In the genomic region with DNA sequence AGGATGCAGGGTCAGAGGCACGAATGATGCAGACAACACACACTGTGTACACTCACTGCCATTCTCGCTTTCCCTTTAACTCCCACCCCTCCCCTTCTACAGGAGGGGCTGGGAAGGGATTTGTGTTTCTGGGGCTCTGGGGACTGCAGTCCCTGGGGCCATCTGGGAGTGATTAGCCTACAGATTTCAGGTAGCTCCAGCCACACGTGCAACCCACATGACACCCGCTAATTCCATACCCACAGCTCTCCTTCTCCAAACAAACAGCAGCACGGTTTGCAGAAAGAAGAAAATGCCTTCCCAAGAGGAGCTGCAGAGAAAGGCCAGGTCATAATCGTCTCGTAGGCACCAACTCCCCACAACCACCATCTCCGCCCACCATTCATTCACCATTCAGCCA, we compare ENCODE assay signal across 20 cellular contexts. TPM values are rescaled to one million over a fixed set of nuclear protein-coding genes. Genes with fewer than 3 reads are reported as not detected.
DNase-seq lines count a peak whose midpoint lies in the region; ATAC-seq, FAIRE-seq and TF ChIP-seq lines count a peak whose summit lies in the region.
"Had no signal": no experiment of that assay in that cellular context is flagged by ENCODE, and none has a peak within 500 bp of the region (broad histone marks: within the 10 kb centered on the region; RNA-seq: fewer than 3 reads in every experiment).

No MANE protein-coding gene starts in this region.

- H3K27ac ChIP-seq in H1 (ENCODE audit: low read depth, low read length) (no peak overlapping the region), suprapubic skin (peak overlapping the region; percentile 42), RWPE1 (no peak overlapping the region)
- H3K27ac ChIP-seq: heart left ventricle, left ventricle myocardium inferior, stomach, upper lobe of right lung had no signal

- H4K91ac ChIP-seq in H1 (replicated peaks; ENCODE audit: insufficient read length, low read length), result no peak overlapping the region

- no peak overlapping the region for H3K23ac ChIP-seq in H1 (ENCODE audit: insufficient read length)

- no peak overlapping the region for H2AFZ ChIP-seq in H1 (ENCODE audit: low read length)

- H3K27ac Mint-ChIP-seq in activated CD4-positive, alpha-beta memory T cell treated with anti-CD3 and anti-CD28 coated beads for 36 hours, result no peak overlapping the region
- H3K27ac Mint-ChIP-seq: activated CD4-positive, alpha-beta T cell treated with anti-CD3 and anti-CD28 coated beads for 36 hours; activated naive CD8-positive, alpha-beta T cell treated with anti-CD3 and anti-CD28 coated beads, Interleukin-2, amount 10 ng/mL, durations not matched to agents 7 days and 5 days; activated T-helper 1 cell treated with anti-CD3 and anti-CD28 coated beads, Interleukin-12 subunit alpha, Interleukin-12 subunit beta, Interleukin-2, Interleukin-4 antibody, amounts not matched to agents 30 ng/mL and 10 ng/mL and 1 ng/mL, durations not matched to agents 14 hours and 24 hours and 36 hours; B cell had no signal

- H2BK120ac ChIP-seq in H1 (replicated peaks; ENCODE audit: low read depth, low read length), result no peak overlapping the region

- H3K36me3 ChIP-seq in H1 (ENCODE audit: control insufficient read depth in 2 of 4, insufficient read depth in 4 of 4, low read length in 3 of 4), result no peaks in the 10 kb centered on the region
- H3K36me3 ChIP-seq in suprapubic skin, result no peaks in the 10 kb centered on the region
- H3K36me3 ChIP-seq: heart left ventricle, left ventricle myocardium inferior, stomach, upper lobe of right lung had no signal

- H2BK5ac ChIP-seq in H1 (ENCODE audit: low read depth, low read length), result no peak overlapping the region

- H3K36me3 Mint-ChIP-seq in activated CD4-positive, alpha-beta memory T cell treated with anti-CD3 and anti-CD28 coated beads for 36 hours, result no peaks in the 10 kb centered on the region
- H3K36me3 Mint-ChIP-seq: activated naive CD8-positive, alpha-beta T cell treated with anti-CD3 and anti-CD28 coated beads, Interleukin-2, amount 10 ng/mL, durations not matched to agents 7 days and 5 days had no signal

- peak overlapping the region in 1 of 4 experiments; percentile 24; a peak in 1 of 7 replicates for H3K9ac ChIP-seq in H1 (replicated peaks in 1 of 4; ENCODE audit: extremely low read depth in 1 of 4, low read depth in 3 of 4, low read length in 3 of 4)

- H3K23me2 ChIP-seq in H1 (ENCODE audit: low read depth, low read length), result peaks cover 5% of the 10 kb centered on the region; the same call in 1 of the 2 replicates

- H2BK15ac ChIP-seq in H1 (ENCODE audit: low read length), result no peak overlapping the region

- intact Hi-C loops in activated CD4-positive, alpha-beta memory T cell treated with anti-CD3 and anti-CD28 coated beads for 36 hours (cut with micrococcal nuclease), result loop anchor here (10.0 kb wide), 1 partner anchor 637 kb away; no protein-coding TSS in a partner anchor

- no peak for TF ChIP-seq RAD21 in H1 (IDR thresholded peaks at IDR 0.05 in 1 of 2, conservative IDR thresholded peaks at IDR 0.05 in 1 of 2; ENCODE audit: low read depth in 2 of 2, low read length in 2 of 2)

- CTCF ChIA-PET in H1 (lab: Charles Lee; ENCODE audit: partially characterized antibody), result interaction anchor here (0.9 to 2.7 kb wide), 10 partner anchors 9 to 996 kb away, joined by 3 to 8 read pairs (median 4); no protein-coding TSS in a partner anchor
- CTCF ChIA-PET in RWPE1 (lab: Yijun Ruan, JAX), result interaction anchor here (0.7 kb wide), 1 partner anchor 474 kb away, joined by 3 read pairs; no protein-coding TSS in a partner anchor
- CTCF ChIA-PET in activated CD4-positive, alpha-beta memory T cell treated with anti-CD3 and anti-CD28 coated beads for 36 hours (lab: Charles Lee), result no interaction called here

- peaks cover 2% of the 10 kb centered on the region for H3K9me3 Mint-ChIP-seq in activated CD4-positive, alpha-beta memory T cell treated with anti-CD3 and anti-CD28 coated beads for 36 hours
- H3K9me3 Mint-ChIP-seq: activated naive CD8-positive, alpha-beta T cell treated with anti-CD3 and anti-CD28 coated beads, Interleukin-2, amount 10 ng/mL, durations not matched to agents 7 days and 5 days; activated T-helper 1 cell treated with anti-CD3 and anti-CD28 coated beads, Interleukin-12 subunit alpha, Interleukin-12 subunit beta, Interleukin-2, Interleukin-4 antibody, amounts not matched to agents 30 ng/mL and 10 ng/mL and 1 ng/mL, durations not matched to agents 14 hours and 24 hours and 36 hours had no signal

- H3K4me2 ChIP-seq in H1 (ENCODE audit: insufficient read depth in 1 of 2, low read depth in 2 of 2, low read length in 2 of 2), result peak overlapping the region in 1 of 2 experiments; percentile 7; a peak in 2 of 4 replicates

- H3K9me3 ChIP-seq in H1 (ENCODE audit: insufficient read depth in 2 of 2, low read depth in 1 of 2, low read length in 1 of 2) (no peaks in the 10 kb centered on the region), suprapubic skin (no peaks in the 10 kb centered on the region)
- H3K9me3 ChIP-seq: heart left ventricle, left ventricle myocardium inferior, stomach, upper lobe of right lung had no signal

- POLR2A ChIA-PET in H1 (lab: Charles Lee; ENCODE audit: partially characterized antibody) (interaction anchor here (1.0 to 1.2 kb wide), 2 partner anchors 9 to 10 kb away, joined by 3 read pairs; a partner anchor contains a TSS), RWPE1 (lab: Yijun Ruan, JAX; ENCODE audit: low non-redundant PET) (no interaction called here)
- POLR2A ChIA-PET in activated CD4-positive, alpha-beta memory T cell treated with anti-CD3 and anti-CD28 coated beads for 36 hours (lab: Charles Lee), result no interaction called here

- no peaks in the 10 kb centered on the region for H4K20me1 ChIP-seq in H1 (replicated peaks in 1 of 2; ENCODE audit: control insufficient read depth in 1 of 2, insufficient read depth in 2 of 2, low read length in 2 of 2)

- no peaks in the 10 kb centered on the region for H3K79me1 ChIP-seq in H1 (ENCODE audit: low read depth, low read length)

- no peak overlapping the region for H3K56ac ChIP-seq in H1 (replicated peaks; ENCODE audit: insufficient read length, low read depth, low read length)

- H3K27me3 ChIP-seq in H1 (replicated peaks in 1 of 4; ENCODE audit: control insufficient read depth in 3 of 4, extremely low read depth in 1 of 4, insufficient read depth in 3 of 4, low read length in 3 of 4) (peaks cover 2 to 27% (median 22%) of the 10 kb centered on the region in 4 experiments), suprapubic skin (peaks cover 39% of the 10 kb centered on the region)

- no peak overlapping the region for H4K8ac ChIP-seq in H1 (ENCODE audit: extremely low read depth, insufficient read depth, low read length)

- H3K4me3 Mint-ChIP-seq in activated CD4-positive, alpha-beta memory T cell treated with anti-CD3 and anti-CD28 coated beads for 36 hours, result no peak overlapping the region
- H3K4me3 Mint-ChIP-seq: activated CD4-positive, alpha-beta T cell treated with anti-CD3 and anti-CD28 coated beads for 36 hours; activated naive CD8-positive, alpha-beta T cell treated with anti-CD3 and anti-CD28 coated beads, Interleukin-2, amount 10 ng/mL, durations not matched to agents 7 days and 5 days; activated T-helper 1 cell treated with anti-CD3 and anti-CD28 coated beads, Interleukin-12 subunit alpha, Interleukin-12 subunit beta, Interleukin-2, Interleukin-4 antibody, amounts not matched to agents 30 ng/mL and 10 ng/mL and 1 ng/mL, durations not matched to agents 14 hours and 24 hours and 36 hours; B cell had no signal

- TF ChIP-seq POLR2A in H1 (IDR thresholded peaks at IDR 0.05; ENCODE audit: control extremely low read depth in 1 of 2, low read depth in 2 of 2, low read length in 2 of 2) (no peak), suprapubic skin (IDR thresholded peaks at IDR 0.05) (no peak)

- FAIRE-seq in H1 (lab: Jason Lieb, UNC), result no peak
- FAIRE-seq: TTC549 had no signal

- H3K79me2 ChIP-seq in H1 (ENCODE audit: control insufficient read depth in 1 of 2, insufficient read depth in 2 of 2, low read length in 2 of 2), result no peaks in the 10 kb centered on the region

- 0 out of 2 replicates have a peak overlapping the region, but pooled peaks have one; percentile 25 for H3K18ac ChIP-seq in H1 (ENCODE audit: extremely low read depth, low read length)

- no peak overlapping the region for H3K4ac ChIP-seq in H1 (replicated peaks; ENCODE audit: insufficient read length, low read depth, low read length)

- H3K4me1 ChIP-seq in H1 (replicated peaks in 1 of 4; ENCODE audit: control insufficient read depth in 3 of 4, insufficient read depth in 4 of 4, low read length in 3 of 4), result peaks cover 7 to 20% (median 17%) of the 10 kb centered on the region in 4 experiments
- peaks cover 17% of the 10 kb centered on the region for H3K4me1 ChIP-seq in suprapubic skin
- H3K4me1 ChIP-seq: upper lobe of right lung had no signal

- no peak overlapping the region for H3K14ac ChIP-seq in H1 (ENCODE audit: insufficient read length)

- H2BK20ac ChIP-seq in H1 (ENCODE audit: low read length), result no peak overlapping the region

- H3K27me3 Mint-ChIP-seq in activated CD4-positive, alpha-beta memory T cell treated with anti-CD3 and anti-CD28 coated beads for 36 hours, result peaks cover 35% of the 10 kb centered on the region

- peak overlapping the region; percentile 72; the same call in 1 of the 2 replicates for H2BK12ac ChIP-seq in H1 (ENCODE audit: low read depth, low read length)

- no peak overlapping the region for H4K5ac ChIP-seq in H1 (ENCODE audit: insufficient read length, low read depth, low read length)

- no peaks in the 10 kb centered on the region for H3K4me1 Mint-ChIP-seq in activated CD4-positive, alpha-beta memory T cell treated with anti-CD3 and anti-CD28 coated beads for 36 hours (ENCODE audit: low read depth)

- peak; percentile 29 for DNase-seq in NCI-H146 (lab: John Stamatoyannopoulos, UW)
- DNase-seq in NCI-H146 treated with DMSO at 0.1 percent for 48 hours (lab: John Stamatoyannopoulos, UW; ENCODE audit: unreplicated experiment), result no peak
- peak; percentile 56 for DNase-seq in NCI-H2227 (lab: John Stamatoyannopoulos, UW; ENCODE audit: unreplicated experiment)
- DNase-seq in H1 (ENCODE audit: low read depth in 1 of 2, low spot score in 2 of 2), result no peak
- DNase-seq in suprapubic skin (ENCODE audit: low spot score in 2 of 2), result no peak
- no peak for DNase-seq in RWPE1 (ENCODE audit: low spot score)
- DNase-seq in activated CD4-positive, alpha-beta memory T cell treated with anti-CD3 and anti-CD28 coated beads for 36 hours, result no peak
- DNase-seq: 8988T; activated CD4-positive, alpha-beta T cell treated with anti-CD3 and anti-CD28 coated beads for 36 hours; activated naive CD8-positive, alpha-beta T cell treated with anti-CD3 and anti-CD28 coated beads, Interleukin-2, amount 10 ng/mL, durations not matched to agents 7 days and 5 days; heart left ventricle; left ventricle myocardium inferior; NCI-H1694; stomach; upper lobe of right lung had no signal

- TF ChIP-seq EP300 in H1 (IDR thresholded peaks at IDR 0.05; ENCODE audit: borderline replicate concordance in 1 of 2, low read depth in 2 of 2, low read length in 2 of 2), result no peak
- TF ChIP-seq EP300 in suprapubic skin (IDR thresholded peaks at IDR 0.05), result no peak

- 70% methylated on average over 7 of the region's 8 CpGs; no CpG with 5 or more reads in 1 of the 2 experiments for WGBS in H1 (ENCODE audit: extremely low coverage in 1 of 2, insufficient coverage in 1 of 2, insufficient read length in 1 of 2, insufficient replicate concordance in 2 of 2, low coverage in 1 of 2, low lambda C conversion rate in 2 of 2, missing lambda C conversion rate in 1 of 2), 2 experiments
- WGBS in suprapubic skin, result 49% methylated on average over 8 of the region's 8 CpGs

- no peak for TF ChIP-seq CTCF in H1 (IDR thresholded peaks at IDR 0.05; ENCODE audit: control extremely low read depth in 1 of 3, insufficient read depth in 1 of 3, low read depth in 1 of 3, low read length in 3 of 3)
- no peak for TF ChIP-seq CTCF in suprapubic skin (IDR thresholded peaks at IDR 0.05)
- TF ChIP-seq CTCF in RWPE1 (conservative IDR thresholded peaks at IDR 0.05; ENCODE audit: low read depth), result no peak

- H3K4me3 ChIP-seq in H1 (ENCODE audit: extremely low read depth in 1 of 4, insufficient read depth in 2 of 4, low read depth in 3 of 4, low read length in 4 of 4) (no peak overlapping the region), suprapubic skin (no peak overlapping the region)

- ATAC-seq in HG02642 (IDR thresholded peaks at IDR 0.05; ENCODE audit: poor library complexity, unreplicated experiment), result no peak
- ATAC-seq: activated CD4-positive, alpha-beta T cell treated with anti-CD3 and anti-CD28 coated beads for 36 hours had no signal

- no peak overlapping the region for H2AK5ac ChIP-seq in H1 (ENCODE audit: low read depth, low read length)

RNA-seq across cellular contexts. Expression of a gene that starts 9.4 kb away (rescaled TPM):
- 4.9 and 5.2 TPM in 2 replicates for total RNA-seq in H1 (2021; fragmentation: NEBNext Ultra II Directional; extraction: Animal tissue kit (Norgen Biotek cat#: 25700))
- 1.9 and 3.3 TPM in 2 replicates for polyA plus RNA-seq in H1 (2011; rRNA removed)
- 1.6 TPM for polyA plus RNA-seq in H1 (2011; cell fraction: cytosol; rRNA removed)
- polyA plus RNA-seq in H1 (2011; cell fraction: nucleus; rRNA removed), result 2.7 TPM
- 2.7 to 4.0 TPM (median 3.3 TPM) in 4 replicates for polyA plus RNA-seq in H1 (2012, experiment 1 of 2)
- 2.6 TPM for polyA plus RNA-seq in H1 (2012, experiment 2 of 2)
- 2.1 TPM for polyA plus RNA-seq in H1 (2013, experiment 1 of 2)
- polyA plus RNA-seq in H1 (2013, experiment 2 of 2), result 2.2 TPM
- polyA minus RNA-seq in H1 (2011; rRNA and poly(A)+ RNA removed), result 0.71 and 1.4 TPM in 2 replicates
- polyA minus RNA-seq in H1 (2011; cell fraction: cytosol; rRNA and poly(A)+ RNA removed), result 4.8 TPM
- polyA minus RNA-seq in H1 (2011; cell fraction: nucleus; rRNA and poly(A)+ RNA removed), result 2.8 TPM
- 10 to 100 TPM; 30.0 to 52.3 (median 42.9) TPM for total RNA-seq in suprapubic skin
- not detected for total RNA-seq in activated CD4-positive, alpha-beta memory T cell treated with anti-CD3 and anti-CD28 coated beads for 36 hours
- total RNA-seq: activated CD4-positive, alpha-beta T cell treated with anti-CD3 and anti-CD28 coated beads for 36 hours; activated naive CD8-positive, alpha-beta T cell treated with anti-CD3 and anti-CD28 coated beads, Interleukin-2, amount 10 ng/mL, durations not matched to agents 7 days and 5 days; activated T-helper 1 cell treated with anti-CD3 and anti-CD28 coated beads, Interleukin-12 subunit alpha, Interleukin-12 subunit beta, Interleukin-2, Interleukin-4 antibody, amounts not matched to agents 30 ng/mL and 10 ng/mL and 1 ng/mL, durations not matched to agents 14 hours and 24 hours and 36 hours; B cell; mononuclear cell had no signal

Comparison
In these comparisons a context has a peak if more than half of its experiments do, and no peak if none do; other contexts are left out.
1. DNase-seq: peak in NCI-H146 (single experiment) and NCI-H2227 (single experiment); none in NCI-H146 treated with DMSO at 0.1 percent for 48 hours (single experiment), H1 (0 of 2), suprapubic skin (0 of 2), RWPE1 (single experiment) and activated CD4-positive, alpha-beta memory T cell treated with anti-CD3 and anti-CD28 coated beads for 36 hours (single experiment).